Comparison of ENCODE assay signal across 15 cellular contexts in genomic region chr9:136615631-136616306, GRCh38. TPM values are rescaled to one million over a fixed set of nuclear protein-coding genes. Genes with fewer than 3 reads are reported as not detected.
DNase-seq lines count a peak whose midpoint lies in the region; ATAC-seq and TF ChIP-seq lines count a peak whose summit lies in the region.
"Had no signal": no experiment of that assay in that cellular context is flagged by ENCODE, and none has a peak within 500 bp of the region (broad histone marks: within the 10 kb centered on the region; RNA-seq: fewer than 3 reads in every experiment).

No MANE protein-coding gene starts in this region.

- WGBS in upper lobe of left lung, 2 donors = 73 to 90% methylated on average over 11 to 13 of the region's 17 CpGs

- peak overlapping the region in 2 of 4 donors; percentile 36 to 43 for H3K27ac ChIP-seq in upper lobe of left lung

- no peak for TF ChIP-seq POLR2A in upper lobe of left lung (IDR thresholded peaks at IDR 0.05)

- TF ChIP-seq EP300 in upper lobe of left lung (IDR thresholded peaks at IDR 0.05) = no peak

- no peaks in the 10 kb centered on the region for H3K36me3 Mint-ChIP-seq in T-helper 17 cell (ENCODE audit: low read depth)

- H3K4me1 ChIP-seq in upper lobe of left lung = peaks cover 34 to 63% (median 45%) of the 10 kb centered on the region in 4 donors

- peak; percentile 68 for DNase-seq in 8988T
- DNase-seq in ELR (ENCODE audit: low read depth) = peak; percentile 40
- DNase-seq in SKM-1 (lab: John Stamatoyannopoulos, UW; ENCODE audit: unreplicated experiment) = peak; percentile 42
- peak; percentile 41 for DNase-seq in iPS-NIHi11 (ENCODE audit: low spot score)
- DNase-seq in upper lobe of left lung = no peak
- no peak for DNase-seq in stimulated activated CD4-positive, alpha-beta T cell treated with anti-CD3 and anti-CD28 coated beads, Interleukin-4, amount 100 ng/mL, for 4 hours
- DNase-seq in T-helper 17 cell = no peak
- DNase-seq: activated CD4-positive, alpha-beta T cell treated with anti-CD3 and anti-CD28 coated beads, Interleukin-2, amount 50 U/mL, for 4 hours; aorta; effector memory CD4-positive, alpha-beta T cell; foreskin fibroblast; stimulated activated CD4-positive, alpha-beta T cell treated with anti-CD3 and anti-CD28 coated beads, Interleukin-2, amount 100 ng/mL, for 48 hours; T-helper 1 cell had no signal

- no peaks in the 10 kb centered on the region for H3K36me3 ChIP-seq in upper lobe of left lung

- no peak overlapping the region for H3K4me3 Mint-ChIP-seq in T-helper 17 cell

- H3K27me3 Mint-ChIP-seq in T-helper 17 cell = peaks cover 13% of the 10 kb centered on the region

- peaks cover 4% of the 10 kb centered on the region for H3K4me1 Mint-ChIP-seq in T-helper 17 cell

- H3K27me3 ChIP-seq in upper lobe of left lung = no peaks in the 10 kb centered on the region

- ATAC-seq in upper lobe of left lung (ENCODE audit: low FRiP score in 2 of 2) = no peak
- ATAC-seq in GM21717 (IDR thresholded peaks at IDR 0.05; ENCODE audit: unreplicated experiment) = no peak
- no peak for ATAC-seq in T-helper 17 cell

- H3K27ac Mint-ChIP-seq in T-helper 17 cell = no peak overlapping the region
- H3K27ac Mint-ChIP-seq: activated T-helper 2 cell treated with anti-CD3 and anti-CD28 coated beads, Interferon-gamma antibody, Interleukin-2, Interleukin-4, amounts not matched to agents 10 μg/mL and 5 μg/mL and 100 μg/mL, durations not matched to agents 14 hours and 24 hours and 36 hours had no signal

- no peaks in the 10 kb centered on the region for H3K9me3 ChIP-seq in upper lobe of left lung
- no peaks in the 10 kb centered on the region for H3K9me3 ChIP-seq in T-helper 17 cell (ENCODE audit: control insufficient read depth, low read length, poor library complexity, severe bottlenecking)

- H3K4me3 ChIP-seq in upper lobe of left lung = no peak overlapping the region

- TF ChIP-seq CTCF in upper lobe of left lung (IDR thresholded peaks at IDR 0.05) = peak in 1 of 6 experiments; percentile 4

RNA-seq across cellular contexts. Expression of gene EGFL7, which starts 46.9 kb away (rescaled TPM):
- 100 to 1,000 TPM in 5 of 6 donors, 10 to 100 TPM in 1; 77.9 to 321 (median 165) TPM for total RNA-seq in upper lobe of left lung
- total RNA-seq in T-helper 17 cell = 1 to 10 TPM in 1 of 2 donors, not detected in 1; 5.7 TPM

Comparison
In these comparisons a context has a peak if more than half of its experiments do, and no peak if none do; other contexts are left out.
1. DNase-seq: peak in 8988T (single experiment), ELR (single experiment), SKM-1 (single experiment) and iPS-NIHi11 (single experiment); none in upper lobe of left lung (0 of 2), stimulated activated CD4-positive, alpha-beta T cell treated with anti-CD3 and anti-CD28 coated beads, Interleukin-4, amount 100 ng/mL, for 4 hours (0 of 2) and T-helper 17 cell (0 of 3).
2. RNA of gene EGFL7, which starts 46.9 kb away (total RNA-seq): 77.9 to 321 TPM in upper lobe of left lung; 5.7 TPM in T-helper 17 cell; every median in the first group is over 10 times any median in the second.